Comparison of ENCODE assay signal across 1 cellular context in the genomic region with DNA sequence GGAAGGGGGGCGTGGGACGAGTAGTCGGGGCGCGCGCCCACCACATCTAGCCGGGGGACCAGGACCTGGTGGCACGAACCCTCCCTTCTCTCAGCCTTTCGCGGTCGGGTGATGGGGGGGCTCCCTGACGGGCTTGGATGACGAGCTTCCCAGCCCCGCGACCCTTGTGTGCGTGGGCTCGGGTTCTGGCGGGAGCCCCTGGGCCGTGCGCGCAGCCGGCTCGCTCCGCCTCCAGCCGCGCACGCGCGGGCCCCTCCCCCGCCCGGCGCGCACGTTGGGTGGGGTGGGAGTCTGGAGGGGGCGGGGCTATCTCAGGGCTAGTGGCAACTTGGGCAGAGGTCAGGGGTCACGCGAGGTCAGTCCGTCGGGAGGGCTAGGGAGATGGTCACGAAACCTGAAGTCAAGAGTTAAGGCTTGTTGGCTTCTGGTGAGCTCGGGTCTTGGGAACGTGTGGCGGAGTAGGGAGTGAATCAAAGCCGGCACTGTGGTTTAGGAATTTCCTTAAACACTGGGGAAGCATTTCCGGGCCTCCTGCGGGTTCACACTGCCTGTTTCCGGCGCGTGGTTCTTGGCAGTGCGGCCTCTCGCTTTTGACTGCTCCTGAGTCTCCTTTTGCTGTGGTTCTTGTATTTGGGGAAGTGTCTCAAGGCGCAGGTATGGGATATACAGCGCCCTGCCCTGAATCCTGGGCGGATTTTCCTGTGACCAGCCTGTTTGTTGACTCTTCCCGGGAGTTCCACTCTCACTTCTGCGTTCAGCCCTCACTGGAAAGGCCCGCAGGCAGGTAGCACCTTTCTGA.
TF ChIP-seq lines count a peak whose summit lies in the region.

Gene SRCAP (plus strand): TSS at position 356 of the 799 bp plus-strand sequence. CDS start 1,654 bp downstream, outside the sequence.

TF ChIP-seq in GM12878, 131 proteins besides CTCF, POLR2A, EP300 and RAD21 (continued from another document):
- TF ChIP-seq ZBTB4 (CRISPR knock-in tag; IDR thresholded peaks at IDR 0.05) (no peak), JUND (IDR thresholded peaks at IDR 0.05; ENCODE audit: low read depth, low read length) (no peak), CHD4 (IDR thresholded peaks at IDR 0.05) (no peak), FOXM1 (IDR thresholded peaks at IDR 0.05; ENCODE audit: low read depth, low read length) (no peak), SMAD5 (IDR thresholded peaks at IDR 0.05; ENCODE audit: low read depth) (peak; percentile 50; the same call in 1 of the 2 replicates), GATAD2B (conservative IDR thresholded peaks at IDR 0.05; ENCODE audit: low read depth) (no peak), ESRRA (IDR thresholded peaks at IDR 0.05; ENCODE audit: low read length) (no peak), RUNX3 (IDR thresholded peaks at IDR 0.05; ENCODE audit: low read length) (peak; percentile 79), WRNIP1 (IDR thresholded peaks at IDR 0.05; ENCODE audit: borderline replicate concordance, low read depth, low read length) (no peak), FOXK2 (IDR thresholded peaks at IDR 0.05) (no peak), USF2 (IDR thresholded peaks at IDR 0.05; ENCODE audit: borderline replicate concordance, low read depth, low read length) (no peak), LARP7 (IDR thresholded peaks at IDR 0.05) (peak; percentile 82; the same call in 1 of the 2 replicates)
- TF ChIP-seq, protein P1, sequence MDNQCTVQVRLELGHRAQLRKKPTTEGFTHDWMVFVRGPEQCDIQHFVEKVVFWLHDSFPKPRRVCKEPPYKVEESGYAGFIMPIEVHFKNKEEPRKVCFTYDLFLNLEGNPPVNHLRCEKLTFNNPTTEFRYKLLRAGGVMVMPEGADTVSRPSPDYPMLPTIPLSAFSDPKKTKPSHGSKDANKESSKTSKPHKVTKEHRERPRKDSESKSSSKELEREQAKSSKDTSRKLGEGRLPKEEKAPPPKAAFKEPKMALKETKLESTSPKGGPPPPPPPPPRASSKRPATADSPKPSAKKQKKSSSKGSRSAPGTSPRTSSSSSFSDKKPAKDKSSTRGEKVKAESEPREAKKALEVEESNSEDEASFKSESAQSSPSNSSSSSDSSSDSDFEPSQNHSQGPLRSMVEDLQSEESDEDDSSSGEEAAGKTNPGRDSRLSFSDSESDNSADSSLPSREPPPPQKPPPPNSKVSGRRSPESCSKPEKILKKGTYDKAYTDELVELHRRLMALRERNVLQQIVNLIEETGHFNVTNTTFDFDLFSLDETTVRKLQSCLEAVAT (IDR thresholded peaks at IDR 0.05), result 0 out of 2 replicates have a peak, but pooled peaks have one; percentile 48
- TF ChIP-seq, protein P2, sequence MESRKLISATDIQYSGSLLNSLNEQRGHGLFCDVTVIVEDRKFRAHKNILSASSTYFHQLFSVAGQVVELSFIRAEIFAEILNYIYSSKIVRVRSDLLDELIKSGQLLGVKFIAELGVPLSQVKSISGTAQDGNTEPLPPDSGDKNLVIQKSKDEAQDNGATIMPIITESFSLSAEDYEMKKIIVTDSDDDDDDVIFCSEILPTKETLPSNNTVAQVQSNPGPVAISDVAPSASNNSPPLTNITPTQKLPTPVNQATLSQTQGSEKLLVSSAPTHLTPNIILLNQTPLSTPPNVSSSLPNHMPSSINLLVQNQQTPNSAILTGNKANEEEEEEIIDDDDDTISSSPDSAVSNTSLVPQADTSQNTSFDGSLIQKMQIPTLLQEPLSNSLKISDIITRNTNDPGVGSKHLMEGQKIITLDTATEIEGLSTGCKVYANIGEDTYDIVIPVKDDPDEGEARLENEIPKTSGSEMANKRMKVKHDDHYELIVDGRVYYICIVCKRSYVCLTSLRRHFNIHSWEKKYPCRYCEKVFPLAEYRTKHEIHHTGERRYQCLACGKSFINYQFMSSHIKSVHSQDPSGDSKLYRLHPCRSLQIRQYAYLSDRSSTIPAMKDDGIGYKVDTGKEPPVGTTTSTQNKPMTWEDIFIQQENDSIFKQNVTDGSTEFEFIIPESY (IDR thresholded peaks at IDR 0.05), result no peak
- TF ChIP-seq, protein P3, sequence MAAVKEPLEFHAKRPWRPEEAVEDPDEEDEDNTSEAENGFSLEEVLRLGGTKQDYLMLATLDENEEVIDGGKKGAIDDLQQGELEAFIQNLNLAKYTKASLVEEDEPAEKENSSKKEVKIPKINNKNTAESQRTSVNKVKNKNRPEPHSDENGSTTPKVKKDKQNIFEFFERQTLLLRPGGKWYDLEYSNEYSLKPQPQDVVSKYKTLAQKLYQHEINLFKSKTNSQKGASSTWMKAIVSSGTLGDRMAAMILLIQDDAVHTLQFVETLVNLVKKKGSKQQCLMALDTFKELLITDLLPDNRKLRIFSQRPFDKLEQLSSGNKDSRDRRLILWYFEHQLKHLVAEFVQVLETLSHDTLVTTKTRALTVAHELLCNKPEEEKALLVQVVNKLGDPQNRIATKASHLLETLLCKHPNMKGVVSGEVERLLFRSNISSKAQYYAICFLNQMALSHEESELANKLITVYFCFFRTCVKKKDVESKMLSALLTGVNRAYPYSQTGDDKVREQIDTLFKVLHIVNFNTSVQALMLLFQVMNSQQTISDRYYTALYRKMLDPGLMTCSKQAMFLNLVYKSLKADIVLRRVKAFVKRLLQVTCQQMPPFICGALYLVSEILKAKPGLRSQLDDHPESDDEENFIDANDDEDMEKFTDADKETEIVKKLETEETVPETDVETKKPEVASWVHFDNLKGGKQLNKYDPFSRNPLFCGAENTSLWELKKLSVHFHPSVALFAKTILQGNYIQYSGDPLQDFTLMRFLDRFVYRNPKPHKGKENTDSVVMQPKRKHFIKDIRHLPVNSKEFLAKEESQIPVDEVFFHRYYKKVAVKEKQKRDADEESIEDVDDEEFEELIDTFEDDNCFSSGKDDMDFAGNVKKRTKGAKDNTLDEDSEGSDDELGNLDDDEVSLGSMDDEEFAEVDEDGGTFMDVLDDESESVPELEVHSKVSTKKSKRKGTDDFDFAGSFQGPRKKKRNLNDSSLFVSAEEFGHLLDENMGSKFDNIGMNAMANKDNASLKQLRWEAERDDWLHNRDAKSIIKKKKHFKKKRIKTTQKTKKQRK (IDR thresholded peaks at IDR 0.05; ENCODE audit: low read depth, low read length), result no peak
- TF ChIP-seq, protein P4, sequence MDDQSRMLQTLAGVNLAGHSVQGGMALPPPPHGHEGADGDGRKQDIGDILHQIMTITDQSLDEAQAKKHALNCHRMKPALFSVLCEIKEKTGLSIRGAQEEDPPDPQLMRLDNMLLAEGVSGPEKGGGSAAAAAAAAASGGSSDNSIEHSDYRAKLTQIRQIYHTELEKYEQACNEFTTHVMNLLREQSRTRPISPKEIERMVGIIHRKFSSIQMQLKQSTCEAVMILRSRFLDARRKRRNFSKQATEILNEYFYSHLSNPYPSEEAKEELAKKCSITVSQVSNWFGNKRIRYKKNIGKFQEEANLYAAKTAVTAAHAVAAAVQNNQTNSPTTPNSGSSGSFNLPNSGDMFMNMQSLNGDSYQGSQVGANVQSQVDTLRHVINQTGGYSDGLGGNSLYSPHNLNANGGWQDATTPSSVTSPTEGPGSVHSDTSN (IDR thresholded peaks at IDR 0.05; ENCODE audit: insufficient replicate concordance, low read depth, low read length), result no peak
- TF ChIP-seq, protein P5, sequence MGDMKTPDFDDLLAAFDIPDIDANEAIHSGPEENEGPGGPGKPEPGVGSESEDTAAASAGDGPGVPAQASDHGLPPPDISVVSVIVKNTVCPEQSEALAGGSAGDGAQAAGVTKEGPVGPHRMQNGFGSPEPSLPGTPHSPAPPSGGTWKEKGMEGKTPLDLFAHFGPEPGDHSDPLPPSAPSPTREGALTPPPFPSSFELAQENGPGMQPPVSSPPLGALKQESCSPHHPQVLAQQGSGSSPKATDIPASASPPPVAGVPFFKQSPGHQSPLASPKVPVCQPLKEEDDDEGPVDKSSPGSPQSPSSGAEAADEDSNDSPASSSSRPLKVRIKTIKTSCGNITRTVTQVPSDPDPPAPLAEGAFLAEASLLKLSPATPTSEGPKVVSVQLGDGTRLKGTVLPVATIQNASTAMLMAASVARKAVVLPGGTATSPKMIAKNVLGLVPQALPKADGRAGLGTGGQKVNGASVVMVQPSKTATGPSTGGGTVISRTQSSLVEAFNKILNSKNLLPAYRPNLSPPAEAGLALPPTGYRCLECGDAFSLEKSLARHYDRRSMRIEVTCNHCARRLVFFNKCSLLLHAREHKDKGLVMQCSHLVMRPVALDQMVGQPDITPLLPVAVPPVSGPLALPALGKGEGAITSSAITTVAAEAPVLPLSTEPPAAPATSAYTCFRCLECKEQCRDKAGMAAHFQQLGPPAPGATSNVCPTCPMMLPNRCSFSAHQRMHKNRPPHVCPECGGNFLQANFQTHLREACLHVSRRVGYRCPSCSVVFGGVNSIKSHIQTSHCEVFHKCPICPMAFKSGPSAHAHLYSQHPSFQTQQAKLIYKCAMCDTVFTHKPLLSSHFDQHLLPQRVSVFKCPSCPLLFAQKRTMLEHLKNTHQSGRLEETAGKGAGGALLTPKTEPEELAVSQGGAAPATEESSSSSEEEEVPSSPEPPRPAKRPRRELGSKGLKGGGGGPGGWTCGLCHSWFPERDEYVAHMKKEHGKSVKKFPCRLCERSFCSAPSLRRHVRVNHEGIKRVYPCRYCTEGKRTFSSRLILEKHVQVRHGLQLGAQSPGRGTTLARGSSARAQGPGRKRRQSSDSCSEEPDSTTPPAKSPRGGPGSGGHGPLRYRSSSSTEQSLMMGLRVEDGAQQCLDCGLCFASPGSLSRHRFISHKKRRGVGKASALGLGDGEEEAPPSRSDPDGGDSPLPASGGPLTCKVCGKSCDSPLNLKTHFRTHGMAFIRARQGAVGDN (IDR thresholded peaks at IDR 0.05), result peak; percentile 88
